Comparison of ENCODE assay signal across 8 cellular contexts in genomic region chr11:20363500-20364411, GRCh38. TPM values are rescaled to one million over a fixed set of nuclear protein-coding genes. Genes with fewer than 3 reads are reported as not detected.
DNase-seq lines count a peak whose midpoint lies in the region; ATAC-seq and TF ChIP-seq lines count a peak whose summit lies in the region.

HTATIP2 (plus strand) TSS chr11:20363714; CDS start chr11:20364238, 524 bp downstream.

- peak; percentile 81 for DNase-seq in GM12865 (ENCODE audit: low read depth)
- DNase-seq in HCEC 1CT = peak; percentile 52
- peak; percentile 38 for DNase-seq in NCI-H1092 treated with DMSO at 0.1 percent for 48 hours (lab: John Stamatoyannopoulos, UW)
- peak; percentile 82 for DNase-seq in activated CD4-positive, alpha-beta T cell treated with anti-CD3 and anti-CD28 coated beads for 36 hours
- DNase-seq in left kidney (ENCODE audit: low read depth, low spot score) = peak; percentile 55
- DNase-seq in stimulated activated CD4-positive, alpha-beta T cell treated with anti-CD3 and anti-CD28 coated beads, Interleukin-1b, Interleukin-23, amount 100 ng/mL, for 4 hours (ENCODE audit: low read depth in 2 of 2) = peak; percentile 64 to 74
- DNase-seq in KG1 (lab: John Stamatoyannopoulos, UW) = no peak

- ATAC-seq in activated CD4-positive, alpha-beta T cell treated with anti-CD3 and anti-CD28 coated beads for 36 hours = peak; percentile 79

- peak within 1 kb of the TSS; percentile 55 for H3K4me3 ChIP-seq in GM12865 (ENCODE audit: low read depth, low read length)

- H3K27me3 Mint-ChIP-seq in activated CD4-positive, alpha-beta T cell treated with anti-CD3 and anti-CD28 coated beads for 36 hours = no peaks in the 10 kb centered on the region

- CTCF ChIA-PET in activated CD4-positive, alpha-beta T cell treated with anti-CD3 and anti-CD28 coated beads for 36 hours (lab: Charles Lee) = interaction anchor here (0.7 to 2.5 kb wide), 4 partner anchors 8 to 231 kb away, joined by 3 to 11 read pairs (median 4); no protein-coding TSS in a partner anchor

- H3K4me3 Mint-ChIP-seq in activated CD4-positive, alpha-beta T cell treated with anti-CD3 and anti-CD28 coated beads for 36 hours = peak within 1 kb of the TSS; percentile 76

- H3K27ac ChIP-seq in cingulate gyrus (ENCODE audit: low read depth, low read length) = peak within 1 kb of the TSS; percentile 93

- POLR2A ChIA-PET in activated CD4-positive, alpha-beta T cell treated with anti-CD3 and anti-CD28 coated beads for 36 hours (lab: Charles Lee) = interaction anchor here (0.9 kb wide), 1 partner anchor 10 kb away, joined by 3 read pairs; no protein-coding TSS in a partner anchor

- peaks cover 43% of the 10 kb centered on the region for H3K36me3 Mint-ChIP-seq in activated CD4-positive, alpha-beta T cell treated with anti-CD3 and anti-CD28 coated beads for 36 hours (ENCODE audit: low read depth)

- no peak for TF ChIP-seq CTCF in GM12865 (IDR thresholded peaks at IDR 0.05; ENCODE audit: insufficient read depth, low read depth, low read length, missing control alignments)

- H3K9me3 Mint-ChIP-seq in activated CD4-positive, alpha-beta T cell treated with anti-CD3 and anti-CD28 coated beads for 36 hours (ENCODE audit: low read depth) = peaks cover 2% of the 10 kb centered on the region

- intact Hi-C loops in activated CD4-positive, alpha-beta T cell treated with anti-CD3 and anti-CD28 coated beads for 36 hours (cut with DNase I, micrococcal nuclease) = loop anchor here in 1 of 2 experiments (1.0 to 10.0 kb wide), 6 partner anchors 24 to 1729 kb away; partner anchors contain the start of genes NAV2, PRMT3, SPTY2D1 and ZDHHC13

- peak within 1 kb of the TSS; percentile 92 for H3K27ac Mint-ChIP-seq in activated CD4-positive, alpha-beta T cell treated with anti-CD3 and anti-CD28 coated beads for 36 hours

- H3K4me1 Mint-ChIP-seq in activated CD4-positive, alpha-beta T cell treated with anti-CD3 and anti-CD28 coated beads for 36 hours = peaks cover 68% of the 10 kb centered on the region

RNA-seq across cellular contexts. Expression of gene HTATIP2, which starts in this region (rescaled TPM):
- 10 to 100 TPM; 41.4 to 60.4 TPM for total RNA-seq in activated CD4-positive, alpha-beta T cell treated with anti-CD3 and anti-CD28 coated beads for 36 hours
